9 cellular contexts compared by ENCODE assay signal in genomic region chr19:14550201-14550754, GRCh38. TPM values are rescaled to one million over a fixed set of nuclear protein-coding genes. Genes with fewer than 3 reads are reported as not detected.
A peak's percentile ranks its signal among the peaks of the same experiment; 100 is the strongest.
DNase-seq lines count a peak whose midpoint lies in the region; ATAC-seq, FAIRE-seq and TF ChIP-seq lines count a peak whose summit lies in the region.
"Had no signal": no experiment of that assay in that cellular context is flagged by ENCODE, and none has a peak within 500 bp of the region (broad histone marks: within the 10 kb centered on the region; RNA-seq: fewer than 3 reads in every experiment).

No MANE protein-coding gene starts in this region.

- 7% methylated on average over 14 of the region's 15 CpGs for WGBS in K562 (ENCODE audit: insufficient coverage, low coverage, missing lambda C conversion rate)

- H3K9me3 ChIP-seq in BE2C = no peaks in the 10 kb centered on the region
- no peaks in the 10 kb centered on the region for H3K9me3 ChIP-seq in K562 (replicated peaks; ENCODE audit: control insufficient read depth, insufficient read depth, low read depth, low read length)
- no peaks in the 10 kb centered on the region for H3K9me3 ChIP-seq in mucosa of rectum (ENCODE audit: control insufficient read depth in 2 of 2, low read length in 2 of 2)

- TF ChIP-seq CTCF in BE2C (IDR thresholded peaks at IDR 0.05; ENCODE audit: low read depth, low read length) = no peak
- peak in 2 of 3 experiments; percentile 13 to 33; a peak in 1 of 6 replicates for TF ChIP-seq CTCF in K562 (IDR thresholded peaks at IDR 0.05 in 2 of 3, conservative IDR thresholded peaks at IDR 0.05 in 1 of 3; ENCODE audit: insufficient read depth in 2 of 3, low read depth in 1 of 3, low read length in 3 of 3)

- POLR2A ChIA-PET in K562 (lab: Yijun Ruan, JAX) = interaction anchor here (0.5 to 1.9 kb wide), 8 partner anchors 11 to 139 kb away, joined by 3 to 8 read pairs (median 3); partner anchors contain the start of gene DNAJB1

- in situ Hi-C loops in K562 (cut with MboI) = no loop called here

- peaks cover 3% of the 10 kb centered on the region for H4K20me1 ChIP-seq in K562 (replicated peaks; ENCODE audit: control insufficient read depth, insufficient read depth, low read length)

- H3K9ac ChIP-seq in K562 (ENCODE audit: insufficient read depth in 1 of 2, low read depth in 2 of 2, low read length in 2 of 2) = peak overlapping the region; percentile 50 to 84
- peak overlapping the region; percentile 44 to 52 for H3K9ac ChIP-seq in mucosa of rectum (ENCODE audit: low read depth in 1 of 2, low read length in 2 of 2)

- no peak overlapping the region for H3K4me3 ChIP-seq in BE2C (ENCODE audit: low read depth, low read length)
- H3K4me3 ChIP-seq in K562 = no peak overlapping the region
- H3K4me3 ChIP-seq in mucosa of rectum (ENCODE audit: low read length in 2 of 2) = peak overlapping the region in 1 of 2 donors; percentile 57

- H3K4me2 ChIP-seq in K562 (ENCODE audit: insufficient read depth, low read length) = peak overlapping the region; percentile 57

- H3K27ac ChIP-seq in K562 (ENCODE audit: extremely low read depth, low read depth, low read length) (peak overlapping the region; percentile 69), mucosa of rectum (ENCODE audit: low read depth in 2 of 2, low read length in 2 of 2) (peak overlapping the region; percentile 65 to 79)

- intact Hi-C loops in K562 (cut with micrococcal nuclease) (loop anchor here (2.0 to 10.0 kb wide), 3 partner anchors 13 to 115 kb away; partner anchors contain the start of genes DNAJB1 and PKN1), Right ventricle myocardium superior (cut with DNase I) (no loop called here)

- H2AFZ ChIP-seq in K562 (ENCODE audit: low read depth, low read length) = peak overlapping the region; percentile 52

- H3K27me3 ChIP-seq in BE2C = no peaks in the 10 kb centered on the region
- H3K27me3 ChIP-seq in K562 (ENCODE audit: control insufficient read depth in 2 of 2, insufficient read depth in 2 of 2, low read length in 2 of 2) = no peaks in the 10 kb centered on the region
- no peaks in the 10 kb centered on the region for H3K27me3 ChIP-seq in mucosa of rectum (ENCODE audit: control insufficient read depth in 2 of 2, insufficient read depth in 2 of 2, low read length in 2 of 2)

- FAIRE-seq in K562 (lab: Jason Lieb, UNC) = peak; percentile 87

- TF ChIP-seq EP300 in K562 (IDR thresholded peaks at IDR 0.05; ENCODE audit: low read length) = peak; percentile 26; the same call in 1 of the 2 replicates

- no peak for TF ChIP-seq POLR2A in K562 (conservative IDR thresholded peaks at IDR 0.05)

- peak in 1 of 2 experiments; percentile 36; a peak in 1 of 4 replicates for TF ChIP-seq RAD21 in K562 (CRISPR knock-in tag; conservative IDR thresholded peaks at IDR 0.05 in 1 of 2, IDR thresholded peaks at IDR 0.05 in 1 of 2)

- no peaks in the 10 kb centered on the region for H3K4me1 ChIP-seq in BE2C
- H3K4me1 ChIP-seq in K562 (replicated peaks in 1 of 2; ENCODE audit: control insufficient read depth in 2 of 2, insufficient read depth in 2 of 2, low read length in 2 of 2) = peaks cover 23 to 54% of the 10 kb centered on the region in 2 experiments
- H3K4me1 ChIP-seq in mucosa of rectum (ENCODE audit: control insufficient read depth in 2 of 2, insufficient read depth in 2 of 2, low read length in 2 of 2) = peaks cover 3 to 15% of the 10 kb centered on the region in 2 donors

- peaks cover 2% of the 10 kb centered on the region for H3K9me1 ChIP-seq in K562 (ENCODE audit: control insufficient read depth, insufficient read depth, low read length)

- H3K36me3 ChIP-seq in BE2C (peaks cover 6% of the 10 kb centered on the region), K562 (ENCODE audit: control insufficient read depth, insufficient read depth, low read length) (peaks cover 31% of the 10 kb centered on the region; the same call in 2 of the 3 replicates), mucosa of rectum (ENCODE audit: control insufficient read depth in 2 of 2, insufficient read depth in 2 of 2, low read length in 2 of 2) (peaks cover 0 to 4% of the 10 kb centered on the region in 2 donors)

- CTCF ChIA-PET in K562 (lab: Yijun Ruan, JAX; ENCODE audit: low intra/inter-chr PET ratio) = no interaction called here

- no TSS peak for BruUV-seq in K562 (replicated peaks; lab: Mats Ljungman, UMichigan)

- peak; percentile 45 for DNase-seq in BE2C
- peak; percentile 68 for DNase-seq in HK-2 (ENCODE audit: unreplicated experiment)
- peak; percentile 57 to 86 (median 69) for DNase-seq in K562 (ENCODE audit: extremely low read depth in 1 of 4, low spot score in 3 of 4)
- no peak for DNase-seq in Right ventricle myocardium superior
- DNase-seq in NCI-H524 treated with DMSO at 0.1 percent for 48 hours (lab: John Stamatoyannopoulos, UW) = no peak
- no peak for DNase-seq in NCI-H1930 (lab: John Stamatoyannopoulos, UW)
- no peak for DNase-seq in dedifferentiated amniotic fluid mesenchymal stem cell (ENCODE audit: extremely low spot score)
- DNase-seq: COR-L47 had no signal

- ATAC-seq in K562 (peak; percentile 81), Right ventricle myocardium superior (ENCODE audit: poor library complexity) (no peak)

- H3K79me2 ChIP-seq in K562 (ENCODE audit: control insufficient read depth, insufficient read depth, low read length) = peaks cover 70% of the 10 kb centered on the region

RNA-seq across cellular contexts. Expression of gene TECR, which starts 20.9 kb away (rescaled TPM):
- 236 TPM for polyA plus RNA-seq in BE2C (2012; ENCODE audit: insufficient read depth, insufficient read length, low read depth)
- total RNA-seq in K562 (2011; cell fraction: chromatin; rRNA removed; ENCODE audit: low replicate concordance) = 122 and 325 TPM in 2 replicates
- 437 and 484 TPM in 2 replicates for total RNA-seq in K562 (2011; cell fraction: nucleolus; rRNA removed)
- 307 and 324 TPM in 2 replicates for total RNA-seq in K562 (2011; cell fraction: nucleoplasm; rRNA removed)
- total RNA-seq in K562 (2014; rRNA removed) = 86.0 and 158 TPM in 2 replicates
- 33.1 and 36.7 TPM in 2 replicates for total RNA-seq in K562 (2014; rRNA removed; fragmentation: Illumina TruSeq; extraction: Trizol)
- total RNA-seq in K562 (2015; rRNA removed; fragmentation: Illumina TruSeq; extraction: Trizol) = 81.9 and 91.6 TPM in 2 replicates
- 186 and 195 TPM in 2 replicates for total RNA-seq in K562 (2021)
- polyA plus RNA-seq in K562 (2011; rRNA removed) = 68.0 and 169 TPM in 2 replicates
- 224 and 335 TPM in 2 replicates for polyA plus RNA-seq in K562 (2011; cell fraction: cytosol; rRNA removed)
- polyA plus RNA-seq in K562 (2011; cell fraction: nucleus; rRNA removed) = 326 and 378 TPM in 2 replicates
- 229 and 297 TPM in 2 replicates for polyA plus RNA-seq in K562 (2012)
- polyA plus RNA-seq in K562 (2014; fragmentation: Illumina TruSeq; extraction: Trizol) = 204 and 211 TPM in 2 replicates
- 10 to 100 TPM; 29.3 to 73.2 TPM for polyA plus RNA-seq in K562 (2014; fragmentation: Nextera tagmentation; extraction: Ambion mirVana)
- 81.4 and 108 TPM in 2 replicates for polyA plus RNA-seq in K562 (2014; rRNA removed)
- polyA minus RNA-seq in K562 (2011; rRNA and poly(A)+ RNA removed) = 76.6 and 95.7 TPM in 2 replicates
- 188 and 209 TPM in 2 replicates for polyA minus RNA-seq in K562 (2011; cell fraction: cytosol; rRNA and poly(A)+ RNA removed)
- 66.2 and 80.1 TPM in 2 replicates for polyA minus RNA-seq in K562 (2011; cell fraction: nucleus; rRNA and poly(A)+ RNA removed)
- 73.8 TPM for total RNA-seq in Right ventricle myocardium superior

RNA-seq across cellular contexts. Expression of gene NDUFB7, which starts 21.6 kb away (rescaled TPM):
- polyA plus RNA-seq in BE2C (2012; ENCODE audit: insufficient read depth, insufficient read length, low read depth) = 947 TPM
- total RNA-seq in K562 (2011; cell fraction: chromatin; rRNA removed; ENCODE audit: low replicate concordance) = 5.1 and 13.9 TPM in 2 replicates
- total RNA-seq in K562 (2011; cell fraction: nucleolus; rRNA removed) = 55.0 and 85.4 TPM in 2 replicates
- 23.9 and 26.6 TPM in 2 replicates for total RNA-seq in K562 (2011; cell fraction: nucleoplasm; rRNA removed)
- total RNA-seq in K562 (2014; rRNA removed) (842 and 854 TPM in 2 replicates), K562 (2014; rRNA removed; fragmentation: Illumina TruSeq; extraction: Trizol) (7.4 and 14.9 TPM in 2 replicates), K562 (2015; rRNA removed; fragmentation: Illumina TruSeq; extraction: Trizol) (227 and 243 TPM in 2 replicates), K562 (2021) (289 and 313 TPM in 2 replicates), Right ventricle myocardium superior (533 TPM)
- polyA plus RNA-seq in K562 (2011; rRNA removed) (137 and 185 TPM in 2 replicates), K562 (2014; fragmentation: Illumina TruSeq; extraction: Trizol) (37.6 and 257 TPM in 2 replicates), K562 (2014; fragmentation: Nextera tagmentation; extraction: Ambion mirVana) (10 to 100 TPM; 31.3 to 91.8 TPM), K562 (2014; rRNA removed) (810 and 833 TPM in 2 replicates)
- polyA plus RNA-seq in K562 (2011; cell fraction: cytosol; rRNA removed) = 393 and 1,045 TPM in 2 replicates
- polyA plus RNA-seq in K562 (2011; cell fraction: nucleus; rRNA removed) = 125 and 147 TPM in 2 replicates
- polyA plus RNA-seq in K562 (2012) = 246 and 272 TPM in 2 replicates
- 14.2 and 24.3 TPM in 2 replicates for polyA minus RNA-seq in K562 (2011; rRNA and poly(A)+ RNA removed)
- 76.8 and 119 TPM in 2 replicates for polyA minus RNA-seq in K562 (2011; cell fraction: cytosol; rRNA and poly(A)+ RNA removed)
- 20.3 and 27.4 TPM in 2 replicates for polyA minus RNA-seq in K562 (2011; cell fraction: nucleus; rRNA and poly(A)+ RNA removed)

RNA-seq across cellular contexts. Expression of gene DNAJB1, which starts 32.1 kb away (rescaled TPM):
- 90.6 TPM for polyA plus RNA-seq in BE2C (2012; ENCODE audit: insufficient read depth, insufficient read length, low read depth)
- total RNA-seq in K562 (2011; cell fraction: chromatin; rRNA removed; ENCODE audit: low replicate concordance) = 66.1 and 87.4 TPM in 2 replicates
- 67.0 and 68.3 TPM in 2 replicates for total RNA-seq in K562 (2011; cell fraction: nucleolus; rRNA removed)
- total RNA-seq in K562 (2011; cell fraction: nucleoplasm; rRNA removed) = 68.0 and 69.1 TPM in 2 replicates
- total RNA-seq in K562 (2014; rRNA removed) (62.1 and 71.5 TPM in 2 replicates), K562 (2014; rRNA removed; fragmentation: Illumina TruSeq; extraction: Trizol) (51.2 and 60.9 TPM in 2 replicates), K562 (2015; rRNA removed; fragmentation: Illumina TruSeq; extraction: Trizol) (85.3 and 86.5 TPM in 2 replicates), K562 (2021) (94.8 and 99.9 TPM in 2 replicates), Right ventricle myocardium superior (43.0 TPM)
- polyA plus RNA-seq in K562 (2011; rRNA removed) (83.5 and 113 TPM in 2 replicates), K562 (2014; fragmentation: Illumina TruSeq; extraction: Trizol) (78.3 and 100 TPM in 2 replicates), K562 (2014; fragmentation: Nextera tagmentation; extraction: Ambion mirVana) (10 to 100 TPM; 13.2 to 16.2 TPM), K562 (2014; rRNA removed) (61.7 and 79.2 TPM in 2 replicates)
- polyA plus RNA-seq in K562 (2011; cell fraction: cytosol; rRNA removed) = 101 TPM in 2 replicates
- 78.2 and 79.0 TPM in 2 replicates for polyA plus RNA-seq in K562 (2011; cell fraction: nucleus; rRNA removed)
- 69.4 and 84.8 TPM in 2 replicates for polyA plus RNA-seq in K562 (2012)
- polyA minus RNA-seq in K562 (2011; rRNA and poly(A)+ RNA removed) = 71.6 and 93.9 TPM in 2 replicates
- polyA minus RNA-seq in K562 (2011; cell fraction: cytosol; rRNA and poly(A)+ RNA removed) = 31.4 and 40.9 TPM in 2 replicates
- 22.5 and 40.4 TPM in 2 replicates for polyA minus RNA-seq in K562 (2011; cell fraction: nucleus; rRNA and poly(A)+ RNA removed)

RNA-seq across cellular contexts. Expression of gene CLEC17A, which starts 32.6 kb away (rescaled TPM):
- polyA plus RNA-seq in BE2C (2012; ENCODE audit: insufficient read depth, insufficient read length, low read depth) = not detected
- not detected in 2 replicates for total RNA-seq in K562 (2011; cell fraction: chromatin; rRNA removed; ENCODE audit: low replicate concordance)
- total RNA-seq in K562 (2011; cell fraction: nucleolus; rRNA removed) = not detected in 2 replicates
- not detected in 2 replicates for total RNA-seq in K562 (2011; cell fraction: nucleoplasm; rRNA removed)
- not detected in 2 replicates for total RNA-seq in K562 (2014; rRNA removed)
- total RNA-seq in K562 (2014; rRNA removed; fragmentation: Illumina TruSeq; extraction: Trizol) = not detected in 2 replicates
- total RNA-seq in K562 (2015; rRNA removed; fragmentation: Illumina TruSeq; extraction: Trizol) = not detected in 2 replicates
- not detected in 2 replicates for total RNA-seq in K562 (2021)
- 0.03 TPM in 1 of 2 replicates, not detected in the other for polyA plus RNA-seq in K562 (2011; rRNA removed)
- polyA plus RNA-seq in K562 (2011; cell fraction: cytosol; rRNA removed) = not detected in 2 replicates
- not detected in 2 replicates for polyA plus RNA-seq in K562 (2011; cell fraction: nucleus; rRNA removed)
- not detected in 2 replicates for polyA plus RNA-seq in K562 (2012)
- not detected in 2 replicates for polyA plus RNA-seq in K562 (2014; fragmentation: Illumina TruSeq; extraction: Trizol)
- not detected for polyA plus RNA-seq in K562 (2014; fragmentation: Nextera tagmentation; extraction: Ambion mirVana)
- polyA plus RNA-seq in K562 (2014; rRNA removed) = not detected in 2 replicates
- polyA minus RNA-seq in K562 (2011; rRNA and poly(A)+ RNA removed) = not detected in 2 replicates
- not detected in 2 replicates for polyA minus RNA-seq in K562 (2011; cell fraction: cytosol; rRNA and poly(A)+ RNA removed)
- polyA minus RNA-seq in K562 (2011; cell fraction: nucleus; rRNA and poly(A)+ RNA removed) = not detected in 2 replicates
- not detected for total RNA-seq in Right ventricle myocardium superior

RNA-seq across cellular contexts. Expression of gene GIPC1, which starts 54.4 kb away (rescaled TPM):
- 188 TPM for polyA plus RNA-seq in BE2C (2012; ENCODE audit: insufficient read depth, insufficient read length, low read depth)
- 18.6 and 50.3 TPM in 2 replicates for total RNA-seq in K562 (2011; cell fraction: chromatin; rRNA removed; ENCODE audit: low replicate concordance)
- 32.9 and 38.4 TPM in 2 replicates for total RNA-seq in K562 (2011; cell fraction: nucleolus; rRNA removed)
- total RNA-seq in K562 (2011; cell fraction: nucleoplasm; rRNA removed) = 26.4 and 30.8 TPM in 2 replicates
- 54.7 and 71.2 TPM in 2 replicates for total RNA-seq in K562 (2014; rRNA removed)
- 7.8 and 12.0 TPM in 2 replicates for total RNA-seq in K562 (2014; rRNA removed; fragmentation: Illumina TruSeq; extraction: Trizol)
- total RNA-seq in K562 (2015; rRNA removed; fragmentation: Illumina TruSeq; extraction: Trizol) = 39.7 and 46.3 TPM in 2 replicates
- 49.7 and 51.7 TPM in 2 replicates for total RNA-seq in K562 (2021)
- polyA plus RNA-seq in K562 (2011; rRNA removed) = 24.8 and 26.6 TPM in 2 replicates
- 25.0 and 75.6 TPM in 2 replicates for polyA plus RNA-seq in K562 (2011; cell fraction: cytosol; rRNA removed)
- 15.3 and 27.8 TPM in 2 replicates for polyA plus RNA-seq in K562 (2011; cell fraction: nucleus; rRNA removed)
- 37.9 and 39.8 TPM in 2 replicates for polyA plus RNA-seq in K562 (2012)
- polyA plus RNA-seq in K562 (2014; fragmentation: Illumina TruSeq; extraction: Trizol) = 13.6 and 35.1 TPM in 2 replicates
- 1 to 10 TPM in 1 of 2 experiments, under 1 TPM in 1; 0.49 to 1.1 TPM for polyA plus RNA-seq in K562 (2014; fragmentation: Nextera tagmentation; extraction: Ambion mirVana)
- 50.8 and 52.2 TPM in 2 replicates for polyA plus RNA-seq in K562 (2014; rRNA removed)
- 6.3 and 11.7 TPM in 2 replicates for polyA minus RNA-seq in K562 (2011; rRNA and poly(A)+ RNA removed)
- polyA minus RNA-seq in K562 (2011; cell fraction: cytosol; rRNA and poly(A)+ RNA removed) = 32.3 and 41.7 TPM in 2 replicates
- polyA minus RNA-seq in K562 (2011; cell fraction: nucleus; rRNA and poly(A)+ RNA removed) = 8.9 and 9.0 TPM in 2 replicates
- 48.9 TPM for total RNA-seq in Right ventricle myocardium superior

Comparison
In these comparisons a context has a peak if more than half of its experiments do, and no peak if none do; other contexts are left out.
1. DNase-seq: peak in BE2C (single experiment), HK-2 (single experiment) and K562 (4 of 4); none in Right ventricle myocardium superior (single experiment), NCI-H524 treated with DMSO at 0.1 percent for 48 hours (single experiment), NCI-H1930 (0 of 2) and dedifferentiated amniotic fluid mesenchymal stem cell (single experiment).